2 cellular contexts compared by ENCODE assay signal in the genomic region with DNA sequence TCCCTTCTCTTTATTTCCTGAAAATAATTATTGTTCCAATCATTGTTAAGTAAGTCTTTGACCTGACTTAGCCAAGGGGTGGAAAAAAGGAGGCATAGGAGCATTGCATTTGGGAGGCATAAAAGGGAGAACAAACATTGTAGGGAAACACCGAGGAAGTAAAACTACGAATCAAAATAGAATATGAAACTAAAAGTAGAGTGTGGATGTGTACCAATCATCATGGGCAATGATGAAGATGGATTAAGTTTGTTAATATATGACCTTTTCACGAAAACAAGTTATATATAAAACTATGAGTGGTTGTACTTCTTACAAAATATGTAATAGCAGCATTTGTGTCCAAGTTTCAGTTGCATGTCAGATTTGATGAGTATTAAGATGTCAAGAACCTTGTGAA. TPM values are rescaled to one million over a fixed set of nuclear protein-coding genes. Genes with fewer than 3 reads are reported as not detected.
"Had no signal": no experiment of that assay in that cellular context is flagged by ENCODE, and none has a peak within 500 bp of the region (broad histone marks: within the 10 kb centered on the region; RNA-seq: fewer than 3 reads in every experiment).

No MANE protein-coding gene starts in this region.

RNA-seq across cellular contexts. Expression of a gene that starts 24.3 kb away (rescaled TPM):
- total RNA-seq: mesothelial cell of epicardium, WTC11 had no signal
